ENCODE assay signal across 7 cellular contexts in the genomic region with DNA sequence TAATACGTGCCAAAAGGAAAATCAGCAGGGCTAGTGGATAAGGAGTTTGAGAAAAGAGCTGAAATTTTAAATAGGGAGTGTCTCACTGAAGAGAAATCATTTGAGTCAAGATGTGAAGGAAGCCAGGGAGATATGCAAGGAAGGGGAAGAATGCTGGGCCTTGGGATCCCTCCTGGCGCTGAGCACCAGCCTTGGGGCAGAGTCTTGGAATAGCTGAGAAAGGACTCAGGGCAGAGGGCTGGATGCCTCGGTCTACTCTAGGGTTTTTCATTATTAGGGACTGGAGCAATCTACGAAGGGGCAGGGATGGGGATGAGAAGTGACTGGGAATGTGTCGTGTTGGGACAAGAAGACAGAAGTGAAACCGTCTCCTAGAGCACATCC. TPM values are rescaled to one million over a fixed set of nuclear protein-coding genes. Genes with fewer than 3 reads are reported as not detected.
DNase-seq lines count a peak whose midpoint lies in the region; ATAC-seq and TF ChIP-seq lines count a peak whose summit lies in the region.

No MANE protein-coding gene starts in this region.

- peak overlapping the region; percentile 98 for H3K4me3 Mint-ChIP-seq in activated CD4-positive, alpha-beta memory T cell treated with anti-CD3 and anti-CD28 coated beads for 36 hours

- no peaks in the 10 kb centered on the region for H4K20me1 ChIP-seq in HCT116 (ENCODE audit: insufficient read depth)

- peak overlapping the region; percentile 92 for H3K4me2 ChIP-seq in HCT116 (ENCODE audit: low read length)

- peak overlapping the region; percentile 33 for H3K27ac ChIP-seq in HCT116 (ENCODE audit: low read depth, low read length)
- peak overlapping the region in 3 of 8 donors; percentile 28 to 71 (median 48) for H3K27ac ChIP-seq in spleen

- peak overlapping the region; percentile 67 to 71 for H3K4me3 ChIP-seq in HCT116 (replicated peaks in 1 of 2; ENCODE audit: low read depth in 1 of 2, low read length in 2 of 2)
- peak overlapping the region; percentile 94 for H3K4me3 ChIP-seq in iPS-18c (ENCODE audit: insufficient read depth, low read depth, low read length)
- H3K4me3 ChIP-seq in spleen: peak overlapping the region; percentile 48 to 89 (median 64)

- TF ChIP-seq RAD21 in HCT116 (IDR thresholded peaks at IDR 0.05; ENCODE audit: low read depth): no peak

- ATAC-seq in HCT116 (no peak), GM21717 (IDR thresholded peaks at IDR 0.05; ENCODE audit: unreplicated experiment) (no peak), HG03457 (IDR thresholded peaks at IDR 0.05; ENCODE audit: unreplicated experiment) (no peak)
- ATAC-seq in activated CD4-positive, CD25-positive, alpha-beta regulatory T cell treated with anti-CD3 and anti-CD28 coated beads, Interleukin-2, amount 50 U/mL, for 24 hours: no peak

- 7 to 17% (median 15%) methylated on average over 6 of the region's 6 CpGs for WGBS in spleen, 5 donors

- peak overlapping the region; percentile 30 for H2AFZ ChIP-seq in HCT116 (ENCODE audit: low read depth, low read length, poor library complexity, severe bottlenecking)

- H3K27me3 ChIP-seq in HCT116 (ENCODE audit: insufficient read depth, low read length) (no peaks in the 10 kb centered on the region), spleen (replicated peaks in 1 of 7) (no peaks in the 10 kb centered on the region)

- H3K36me3 ChIP-seq in HCT116 (ENCODE audit: control insufficient read depth in 1 of 2, insufficient read depth in 2 of 2, low read length in 2 of 2): peaks cover 11 to 24% of the 10 kb centered on the region in 2 experiments; a peak in 2 of 4 replicates
- peaks cover 0 to 20% (median 0%) of the 10 kb centered on the region in 6 donors for H3K36me3 ChIP-seq in spleen

- RAD21 ChIA-PET in HCT116 (lab: Charles Lee; ENCODE audit: low non-redundant PET in 1 of 2, low total read pairs in 2 of 2, uncharacterized antibody in 2 of 2, unreplicated experiment in 2 of 2): no interaction called here

- TF ChIP-seq POLR2A in HCT116 (IDR thresholded peaks at IDR 0.05; ENCODE audit: borderline replicate concordance, extremely low read depth, insufficient read depth, insufficient read length) (no peak), spleen (IDR thresholded peaks at IDR 0.05) (no peak)

- H3K4me1 ChIP-seq in HCT116 (ENCODE audit: control insufficient read depth in 1 of 2, insufficient read depth in 2 of 2, low read length in 2 of 2) (peaks cover 0 to 7% of the 10 kb centered on the region in 2 experiments; a peak in 2 of 4 replicates), spleen (peaks cover 0 to 22% (median 15%) of the 10 kb centered on the region in 6 donors)

- no peaks in the 10 kb centered on the region for H3K27me3 Mint-ChIP-seq in activated CD4-positive, alpha-beta memory T cell treated with anti-CD3 and anti-CD28 coated beads for 36 hours

- H3K9me3 ChIP-seq in HCT116 (ENCODE audit: control insufficient read depth in 1 of 2, insufficient read depth in 1 of 2, low read depth in 1 of 2, low read length in 2 of 2) (no peaks in the 10 kb centered on the region), iPS-18c (ENCODE audit: control insufficient read depth, insufficient read depth, low read length) (no peaks in the 10 kb centered on the region), spleen (no peaks in the 10 kb centered on the region)

- H3K9me3 Mint-ChIP-seq in activated CD4-positive, alpha-beta memory T cell treated with anti-CD3 and anti-CD28 coated beads for 36 hours: no peaks in the 10 kb centered on the region

- peaks cover 24% of the 10 kb centered on the region for H3K79me2 ChIP-seq in HCT116 (ENCODE audit: insufficient read depth, low read length)

- POLR2A ChIA-PET in HCT116 (lab: Charles Lee): no interaction called here
- POLR2A ChIA-PET in activated CD4-positive, alpha-beta memory T cell treated with anti-CD3 and anti-CD28 coated beads for 36 hours (lab: Charles Lee): interaction anchor here (0.6 to 1.3 kb wide), 2 partner anchors 11 to 284 kb away, joined by 3 to 4 read pairs; no protein-coding TSS in a partner anchor

- CTCF ChIA-PET in HCT116 (lab: Charles Lee): no interaction called here
- CTCF ChIA-PET in activated CD4-positive, alpha-beta memory T cell treated with anti-CD3 and anti-CD28 coated beads for 36 hours (lab: Charles Lee): interaction anchor here (0.6 to 2.3 kb wide), 2 partner anchors 9 to 477 kb away, joined by 3 to 9 read pairs; no protein-coding TSS in a partner anchor

- BruUV-seq in HCT116 (replicated peaks; lab: Mats Ljungman, UMichigan): TSS peak; percentile 55

- peak overlapping the region; percentile 78 for H3K9ac ChIP-seq in HCT116 (ENCODE audit: low read length)

- peaks cover 32% of the 10 kb centered on the region for H3K36me3 Mint-ChIP-seq in activated CD4-positive, alpha-beta memory T cell treated with anti-CD3 and anti-CD28 coated beads for 36 hours

- DNase-seq in HCT116 (ENCODE audit: low read depth, low spot score) (no peak), spleen (no peak)
- no peak for DNase-seq in activated CD4-positive, alpha-beta memory T cell treated with anti-CD3 and anti-CD28 coated beads for 36 hours

- no peaks in the 10 kb centered on the region for H3K9me2 ChIP-seq in HCT116 (ENCODE audit: insufficient read depth)

- peak overlapping the region; percentile 85 for H3K27ac Mint-ChIP-seq in activated CD4-positive, alpha-beta memory T cell treated with anti-CD3 and anti-CD28 coated beads for 36 hours

- intact Hi-C loops in HCT116 (cut with micrococcal nuclease): no loop called here
- intact Hi-C loops in activated CD4-positive, alpha-beta memory T cell treated with anti-CD3 and anti-CD28 coated beads for 36 hours (cut with micrococcal nuclease): loop anchor here (2.0 kb wide), 1 partner anchor 1908 kb away; the partner anchor contains the start of gene CISD1
- intact Hi-C loops in spleen (cut with DNase I; ENCODE audit: low total_unique reads): no loop called here

- TF ChIP-seq CTCF in HCT116 (IDR thresholded peaks at IDR 0.05 in 2 of 3, conservative IDR thresholded peaks at IDR 0.05 in 1 of 3; ENCODE audit: borderline replicate concordance in 1 of 3, insufficient read depth in 1 of 3, low read depth in 2 of 3, low read length in 2 of 3): no peak
- no peak for TF ChIP-seq CTCF in spleen (IDR thresholded peaks at IDR 0.05 in 8 of 11, conservative IDR thresholded peaks at IDR 0.05 in 3 of 11)

- peaks cover 42% of the 10 kb centered on the region for H3K4me1 Mint-ChIP-seq in activated CD4-positive, alpha-beta memory T cell treated with anti-CD3 and anti-CD28 coated beads for 36 hours (ENCODE audit: low read depth)

TF ChIP-seq in HCT116, 20 proteins besides CTCF, POLR2A, EP300 and RAD21:
- TF ChIP-seq EGR1 (IDR thresholded peaks at IDR 0.05; ENCODE audit: low read depth) (no peak), ZFX (IDR thresholded peaks at IDR 0.05) (no peak), YY1 (IDR thresholded peaks at IDR 0.05; ENCODE audit: extremely low read depth, insufficient replicate concordance, low read depth, low read length) (no peak), SRF (IDR thresholded peaks at IDR 0.05; ENCODE audit: low read depth) (no peak), SIN3A (IDR thresholded peaks at IDR 0.05; ENCODE audit: low read depth) (no peak), POLR2AphosphoS5 (IDR thresholded peaks at IDR 0.05; ENCODE audit: low read depth, low read length) (no peak), EZH2 (IDR thresholded peaks at IDR 0.05) (no peak)
- TF ChIP-seq, protein P1, sequence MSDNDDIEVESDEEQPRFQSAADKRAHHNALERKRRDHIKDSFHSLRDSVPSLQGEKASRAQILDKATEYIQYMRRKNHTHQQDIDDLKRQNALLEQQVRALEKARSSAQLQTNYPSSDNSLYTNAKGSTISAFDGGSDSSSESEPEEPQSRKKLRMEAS (IDR thresholded peaks at IDR 0.05): no peak

RNA-seq across cellular contexts. Expression of gene ZWINT, which starts 0.5 kb away (rescaled TPM):
- total RNA-seq in HCT116 (2021; ENCODE audit: unreplicated experiment): 64.5 TPM
- polyA plus RNA-seq in HCT116 (2012): 52.9 and 79.2 TPM in 2 replicates
- 10 to 100 TPM; 69.2 to 72.7 TPM for total RNA-seq in activated CD4-positive, alpha-beta memory T cell treated with anti-CD3 and anti-CD28 coated beads for 36 hours
- 10 to 100 TPM in 1 of 7 donors, 1 to 10 TPM in 6; 3.0 to 11.9 (median 6.5) TPM for total RNA-seq in spleen
- 10 to 100 TPM in 2 of 3 donors, 1 to 10 TPM in 1; 5.7 to 12.2 (median 12.1) TPM for polyA plus RNA-seq in spleen
